1 cellular context compared by ENCODE assay signal in genomic region chr2:68225119-68225632, GRCh38.
TF ChIP-seq lines count a peak whose summit lies in the region.

No MANE protein-coding gene starts in this region.

TF ChIP-seq in SK-N-SH, 30 proteins besides CTCF, POLR2A, EP300 and RAD21 (continued from another document):
- TF ChIP-seq, protein P1, sequence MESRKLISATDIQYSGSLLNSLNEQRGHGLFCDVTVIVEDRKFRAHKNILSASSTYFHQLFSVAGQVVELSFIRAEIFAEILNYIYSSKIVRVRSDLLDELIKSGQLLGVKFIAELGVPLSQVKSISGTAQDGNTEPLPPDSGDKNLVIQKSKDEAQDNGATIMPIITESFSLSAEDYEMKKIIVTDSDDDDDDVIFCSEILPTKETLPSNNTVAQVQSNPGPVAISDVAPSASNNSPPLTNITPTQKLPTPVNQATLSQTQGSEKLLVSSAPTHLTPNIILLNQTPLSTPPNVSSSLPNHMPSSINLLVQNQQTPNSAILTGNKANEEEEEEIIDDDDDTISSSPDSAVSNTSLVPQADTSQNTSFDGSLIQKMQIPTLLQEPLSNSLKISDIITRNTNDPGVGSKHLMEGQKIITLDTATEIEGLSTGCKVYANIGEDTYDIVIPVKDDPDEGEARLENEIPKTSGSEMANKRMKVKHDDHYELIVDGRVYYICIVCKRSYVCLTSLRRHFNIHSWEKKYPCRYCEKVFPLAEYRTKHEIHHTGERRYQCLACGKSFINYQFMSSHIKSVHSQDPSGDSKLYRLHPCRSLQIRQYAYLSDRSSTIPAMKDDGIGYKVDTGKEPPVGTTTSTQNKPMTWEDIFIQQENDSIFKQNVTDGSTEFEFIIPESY (IDR thresholded peaks at IDR 0.05; ENCODE audit: borderline replicate concordance, low read depth), result no peak
- TF ChIP-seq SMC3 (IDR thresholded peaks at IDR 0.05; ENCODE audit: low read depth, low read length) (peak; percentile 38; the same call in 1 of the 2 replicates), YY1 (IDR thresholded peaks at IDR 0.05; ENCODE audit: low read depth) (no peak), PBX3 (IDR thresholded peaks at IDR 0.05) (no peak), RFX5 (IDR thresholded peaks at IDR 0.05; ENCODE audit: low read length) (no peak)
- TF ChIP-seq, protein P2, sequence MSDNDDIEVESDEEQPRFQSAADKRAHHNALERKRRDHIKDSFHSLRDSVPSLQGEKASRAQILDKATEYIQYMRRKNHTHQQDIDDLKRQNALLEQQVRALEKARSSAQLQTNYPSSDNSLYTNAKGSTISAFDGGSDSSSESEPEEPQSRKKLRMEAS (IDR thresholded peaks at IDR 0.05; ENCODE audit: low read depth), result peak; percentile 51; the same call in 1 of the 2 replicates
- TF ChIP-seq, protein P3, sequence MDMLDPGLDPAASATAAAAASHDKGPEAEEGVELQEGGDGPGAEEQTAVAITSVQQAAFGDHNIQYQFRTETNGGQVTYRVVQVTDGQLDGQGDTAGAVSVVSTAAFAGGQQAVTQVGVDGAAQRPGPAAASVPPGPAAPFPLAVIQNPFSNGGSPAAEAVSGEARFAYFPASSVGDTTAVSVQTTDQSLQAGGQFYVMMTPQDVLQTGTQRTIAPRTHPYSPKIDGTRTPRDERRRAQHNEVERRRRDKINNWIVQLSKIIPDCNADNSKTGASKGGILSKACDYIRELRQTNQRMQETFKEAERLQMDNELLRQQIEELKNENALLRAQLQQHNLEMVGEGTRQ (IDR thresholded peaks at IDR 0.05; ENCODE audit: borderline replicate concordance, low read depth, low read length), result no peak
